Comparison of ENCODE assay signal across 12 cellular contexts in the genomic region with DNA sequence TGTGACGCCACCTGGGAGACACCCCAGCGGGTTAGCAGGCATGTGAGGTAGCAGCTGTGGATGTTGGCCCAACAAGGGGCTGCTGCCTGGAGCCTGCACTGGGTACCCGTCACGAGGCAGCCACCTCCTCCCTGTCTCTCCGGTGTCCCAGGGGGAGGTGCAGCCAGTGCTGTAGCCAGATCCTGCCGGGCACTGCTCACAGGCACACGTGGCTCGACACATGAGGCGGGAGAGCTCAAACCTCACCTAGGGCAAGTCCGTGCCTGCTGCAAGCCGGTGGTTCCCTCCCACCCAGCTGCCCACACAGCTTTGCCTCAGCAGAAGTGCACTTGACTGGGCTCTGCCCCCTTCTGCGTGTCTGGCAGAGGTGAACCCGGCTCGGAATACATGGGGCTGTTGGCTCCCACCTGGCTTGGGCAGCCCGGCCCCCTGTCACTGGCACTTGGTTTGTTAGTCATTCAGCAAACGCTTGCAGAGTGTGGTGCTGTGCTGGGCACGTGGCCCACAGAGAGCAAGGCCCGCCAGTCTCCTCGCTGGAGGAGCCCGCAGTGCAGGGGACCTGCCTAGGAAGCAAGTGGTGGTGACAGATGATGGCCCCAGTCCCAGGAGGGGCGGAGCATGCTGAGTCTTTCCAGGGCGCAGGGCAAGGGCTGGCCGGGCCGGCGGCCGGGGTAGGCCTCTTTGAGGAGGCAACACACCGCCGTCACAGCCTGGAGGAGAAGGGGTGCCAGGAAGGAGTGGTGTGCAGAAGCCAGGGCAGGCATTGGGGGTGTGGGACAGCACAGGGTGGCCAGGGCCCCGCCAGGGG. TPM values are rescaled to one million over a fixed set of nuclear protein-coding genes. Genes with fewer than 3 reads are reported as not detected.
A peak's percentile ranks its signal among the peaks of the same experiment; 100 is the strongest.
DNase-seq lines count a peak whose midpoint lies in the region; ATAC-seq, FAIRE-seq and TF ChIP-seq lines count a peak whose summit lies in the region.
"Had no signal": no experiment of that assay in that cellular context is flagged by ENCODE, and none has a peak within 500 bp of the region (broad histone marks: within the 10 kb centered on the region; RNA-seq: fewer than 3 reads in every experiment).

No MANE protein-coding gene starts in this region.

- H3K4me3 ChIP-seq in K562 (no peak overlapping the region), vagina (no peak overlapping the region)
- H3K4me3 ChIP-seq: GM12878, thoracic aorta had no signal

- TF ChIP-seq EP300 in K562 (IDR thresholded peaks at IDR 0.05; ENCODE audit: low read length): no peak

- H3K4me1 ChIP-seq in K562 (replicated peaks in 1 of 2; ENCODE audit: control insufficient read depth in 2 of 2, insufficient read depth in 2 of 2, low read length in 2 of 2) (peaks cover 2 to 27% of the 10 kb centered on the region in 2 experiments; a peak in 2 of 5 replicates), vagina (peaks cover 75% of the 10 kb centered on the region)

- H3K36me3 ChIP-seq in K562 (ENCODE audit: control insufficient read depth, insufficient read depth, low read length): no peaks in the 10 kb centered on the region
- no peaks in the 10 kb centered on the region for H3K36me3 ChIP-seq in vagina
- H3K36me3 ChIP-seq: thoracic aorta had no signal

- peaks cover 5 to 65% of the 10 kb centered on the region in 2 experiments; a peak in 3 of 5 replicates for H3K27me3 ChIP-seq in K562 (ENCODE audit: control insufficient read depth in 2 of 2, insufficient read depth in 2 of 2, low read length in 2 of 2)
- no peaks in the 10 kb centered on the region for H3K27me3 ChIP-seq in vagina

- ATAC-seq in K562: no peak
- peak; percentile 74 for ATAC-seq in left lobe of liver
- ATAC-seq: GM12878 had no signal

- no peak overlapping the region for H2AFZ ChIP-seq in K562 (ENCODE audit: low read depth, low read length)

- no peak for TF ChIP-seq CTCF in K562 (IDR thresholded peaks at IDR 0.05 in 2 of 3, conservative IDR thresholded peaks at IDR 0.05 in 1 of 3; ENCODE audit: insufficient read depth in 2 of 3, low read depth in 1 of 3, low read length in 3 of 3)
- TF ChIP-seq CTCF in vagina (IDR thresholded peaks at IDR 0.05): no peak

- no peaks in the 10 kb centered on the region for H3K79me2 ChIP-seq in K562 (ENCODE audit: control insufficient read depth, insufficient read depth, low read length)

- H3K9ac ChIP-seq in K562 (ENCODE audit: insufficient read depth in 1 of 2, low read depth in 2 of 2, low read length in 2 of 2): no peak overlapping the region

- WGBS in K562 (ENCODE audit: insufficient coverage, low coverage, missing lambda C conversion rate): 9% methylated on average over 22 of the region's 29 CpGs

- peak; percentile 63 to 81 for DNase-seq in NCI-H2081 (lab: John Stamatoyannopoulos, UW)
- no peak for DNase-seq in NCI-H2081 treated with DMSO at 0.1 percent for 48 hours (lab: John Stamatoyannopoulos, UW)
- no peak for DNase-seq in K562 (ENCODE audit: extremely low read depth in 1 of 4, low spot score in 3 of 4)
- peak; percentile 75 for DNase-seq in left lobe of liver (ENCODE audit: low spot score)
- no peak for DNase-seq in vagina (ENCODE audit: extremely low spot score in 2 of 2)
- no peak for DNase-seq in iPS-NIHi7 (ENCODE audit: extremely low spot score)
- no peak for DNase-seq in T1000 (lab: John Stamatoyannopoulos, UW)
- no peak for DNase-seq in posterior vena cava (ENCODE audit: low spot score)
- DNase-seq: retina had no signal

- intact Hi-C loops in K562 (cut with micrococcal nuclease) (no loop called here), vagina (cut with DNase I) (no loop called here), posterior vena cava (cut with DNase I) (no loop called here)

- H3K9me3 ChIP-seq in K562 (replicated peaks; ENCODE audit: control insufficient read depth, insufficient read depth, low read depth, low read length) (no peaks in the 10 kb centered on the region), vagina (no peaks in the 10 kb centered on the region)
- H3K9me3 ChIP-seq: thoracic aorta had no signal

- CTCF ChIA-PET in K562 (lab: Yijun Ruan, JAX; ENCODE audit: low intra/inter-chr PET ratio): no interaction called here

- no peak overlapping the region for H3K27ac ChIP-seq in K562 (ENCODE audit: extremely low read depth, low read depth, low read length)
- H3K27ac ChIP-seq in vagina: peak overlapping the region; percentile 71
- H3K27ac ChIP-seq: 22Rv1 had no signal

- in situ Hi-C loops in K562 (cut with MboI): no loop called here

- FAIRE-seq in K562 (lab: Jason Lieb, UNC): no peak
- FAIRE-seq: GM12878 had no signal

- H3K9me1 ChIP-seq in K562 (ENCODE audit: control insufficient read depth, insufficient read depth, low read length): no peaks in the 10 kb centered on the region

- peaks cover 3% of the 10 kb centered on the region for H4K20me1 ChIP-seq in K562 (replicated peaks; ENCODE audit: control insufficient read depth, insufficient read depth, low read length)

- no peak overlapping the region for H3K4me2 ChIP-seq in K562 (ENCODE audit: insufficient read depth, low read length)

- TF ChIP-seq RAD21 in K562 (CRISPR knock-in tag; conservative IDR thresholded peaks at IDR 0.05 in 1 of 2, IDR thresholded peaks at IDR 0.05 in 1 of 2): no peak

- no TSS peak for BruUV-seq in K562 (replicated peaks; lab: Mats Ljungman, UMichigan)

- TF ChIP-seq POLR2A in K562 (conservative IDR thresholded peaks at IDR 0.05): no peak
- TF ChIP-seq POLR2A in vagina (IDR thresholded peaks at IDR 0.05): no peak

- POLR2A ChIA-PET in K562 (lab: Yijun Ruan, JAX): interaction anchor here (0.6 to 1.0 kb wide), 2 partner anchors 9 to 434 kb away, joined by 3 read pairs; no protein-coding TSS in a partner anchor

TF ChIP-seq in K562, 482 proteins besides CTCF, POLR2A, EP300 and RAD21 (continues in another document):
- TF ChIP-seq, protein P1, sequence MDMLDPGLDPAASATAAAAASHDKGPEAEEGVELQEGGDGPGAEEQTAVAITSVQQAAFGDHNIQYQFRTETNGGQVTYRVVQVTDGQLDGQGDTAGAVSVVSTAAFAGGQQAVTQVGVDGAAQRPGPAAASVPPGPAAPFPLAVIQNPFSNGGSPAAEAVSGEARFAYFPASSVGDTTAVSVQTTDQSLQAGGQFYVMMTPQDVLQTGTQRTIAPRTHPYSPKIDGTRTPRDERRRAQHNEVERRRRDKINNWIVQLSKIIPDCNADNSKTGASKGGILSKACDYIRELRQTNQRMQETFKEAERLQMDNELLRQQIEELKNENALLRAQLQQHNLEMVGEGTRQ (CRISPR knock-in tag; IDR thresholded peaks at IDR 0.05): 0 out of 2 replicates have a peak, but pooled peaks have one; percentile 9
- TF ChIP-seq ZNF75A (CRISPR knock-in tag; IDR thresholded peaks at IDR 0.05): no peak
- TF ChIP-seq, protein P2, sequence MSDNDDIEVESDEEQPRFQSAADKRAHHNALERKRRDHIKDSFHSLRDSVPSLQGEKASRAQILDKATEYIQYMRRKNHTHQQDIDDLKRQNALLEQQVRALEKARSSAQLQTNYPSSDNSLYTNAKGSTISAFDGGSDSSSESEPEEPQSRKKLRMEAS (CRISPR knock-in tag; IDR thresholded peaks at IDR 0.05): no peak

RNA-seq across cellular contexts. Expression of gene SH3TC1, which starts 10.1 kb away (rescaled TPM):
- 3.2 and 16.5 TPM in 2 replicates for total RNA-seq in K562 (2011; cell fraction: chromatin; rRNA removed; ENCODE audit: low replicate concordance)
- 8.8 and 11.8 TPM in 2 replicates for total RNA-seq in K562 (2011; cell fraction: nucleolus; rRNA removed)
- total RNA-seq in K562 (2011; cell fraction: nucleoplasm; rRNA removed): 7.0 TPM in 2 replicates
- total RNA-seq in K562 (2014; rRNA removed): 1.5 and 1.7 TPM in 2 replicates
- total RNA-seq in K562 (2014; rRNA removed; fragmentation: Illumina TruSeq; extraction: Trizol): 0.32 and 0.55 TPM in 2 replicates
- total RNA-seq in K562 (2015; rRNA removed; fragmentation: Illumina TruSeq; extraction: Trizol): 0.41 and 0.51 TPM in 2 replicates
- total RNA-seq in K562 (2021): 1.1 and 2.1 TPM in 2 replicates
- polyA plus RNA-seq in K562 (2011; rRNA removed): 0.38 and 0.46 TPM in 2 replicates
- polyA plus RNA-seq in K562 (2011; cell fraction: cytosol; rRNA removed): 0.44 and 0.70 TPM in 2 replicates
- polyA plus RNA-seq in K562 (2011; cell fraction: nucleus; rRNA removed): 2.6 and 3.4 TPM in 2 replicates
- 1.2 and 19.6 TPM in 2 replicates for polyA plus RNA-seq in K562 (2012)
- 0.46 and 0.87 TPM in 2 replicates for polyA plus RNA-seq in K562 (2014; fragmentation: Illumina TruSeq; extraction: Trizol)
- polyA plus RNA-seq in K562 (2014; fragmentation: Nextera tagmentation; extraction: Ambion mirVana): under 1 TPM in 1 of 2 experiments, not detected in 1; 0.04 TPM
- polyA plus RNA-seq in K562 (2014; rRNA removed): 0.45 and 0.88 TPM in 2 replicates
- 0.18 and 0.45 TPM in 2 replicates for polyA minus RNA-seq in K562 (2011; rRNA and poly(A)+ RNA removed)
- 0.48 and 1.6 TPM in 2 replicates for polyA minus RNA-seq in K562 (2011; cell fraction: cytosol; rRNA and poly(A)+ RNA removed)
- polyA minus RNA-seq in K562 (2011; cell fraction: nucleus; rRNA and poly(A)+ RNA removed): 3.6 and 4.7 TPM in 2 replicates
- 33.3 TPM for total RNA-seq in left lobe of liver
- 50.6 TPM for total RNA-seq in vagina
- total RNA-seq in posterior vena cava: 10 to 100 TPM; 36.6 to 45.1 TPM

RNA-seq across cellular contexts. Expression of gene ABLIM2, which starts 30.3 kb away (rescaled TPM):
- total RNA-seq in K562 (2011; cell fraction: chromatin; rRNA removed; ENCODE audit: low replicate concordance): not detected in 2 replicates
- not detected in 2 replicates for total RNA-seq in K562 (2011; cell fraction: nucleolus; rRNA removed)
- total RNA-seq in K562 (2011; cell fraction: nucleoplasm; rRNA removed): not detected in 2 replicates
- total RNA-seq in K562 (2014; rRNA removed) (not detected in 2 replicates), K562 (2014; rRNA removed; fragmentation: Illumina TruSeq; extraction: Trizol) (not detected in 2 replicates), K562 (2015; rRNA removed; fragmentation: Illumina TruSeq; extraction: Trizol) (not detected in 2 replicates), K562 (2021) (not detected in 2 replicates), left lobe of liver (3.6 TPM), vagina (15.5 TPM), posterior vena cava (10 to 100 TPM; 11.7 to 23.8 TPM)
- polyA plus RNA-seq in K562 (2011; rRNA removed) (not detected in 2 replicates), K562 (2014; fragmentation: Illumina TruSeq; extraction: Trizol) (not detected in 2 replicates), K562 (2014; fragmentation: Nextera tagmentation; extraction: Ambion mirVana) (not detected), K562 (2014; rRNA removed) (not detected in 2 replicates)
- polyA plus RNA-seq in K562 (2011; cell fraction: cytosol; rRNA removed): not detected in 2 replicates
- not detected in 2 replicates for polyA plus RNA-seq in K562 (2011; cell fraction: nucleus; rRNA removed)
- not detected in 2 replicates for polyA plus RNA-seq in K562 (2012)
- polyA minus RNA-seq in K562 (2011; rRNA and poly(A)+ RNA removed): not detected in 2 replicates
- polyA minus RNA-seq in K562 (2011; cell fraction: cytosol; rRNA and poly(A)+ RNA removed): not detected in 2 replicates
- not detected in 2 replicates for polyA minus RNA-seq in K562 (2011; cell fraction: nucleus; rRNA and poly(A)+ RNA removed)

Comparison
In these comparisons a context has a peak if more than half of its experiments do, and no peak if none do; other contexts are left out.
1. DNase-seq: peak in NCI-H2081 (2 of 2) and left lobe of liver (single experiment); none in NCI-H2081 treated with DMSO at 0.1 percent for 48 hours (single experiment), K562 (0 of 4), vagina (0 of 2), iPS-NIHi7 (single experiment), T1000 (single experiment) and posterior vena cava (single experiment).